25 cellular contexts compared by ENCODE assay signal in genomic region chr14:30587141-30587540, GRCh38. TPM values are rescaled to one million over a fixed set of nuclear protein-coding genes. Genes with fewer than 3 reads are reported as not detected.
DNase-seq lines count a peak whose midpoint lies in the region; ATAC-seq, FAIRE-seq and TF ChIP-seq lines count a peak whose summit lies in the region.
"Had no signal": no experiment of that assay in that cellular context is flagged by ENCODE, and none has a peak within 500 bp of the region (broad histone marks: within the 10 kb centered on the region; RNA-seq: fewer than 3 reads in every experiment).

No MANE protein-coding gene starts in this region.

- peaks cover 9% of the 10 kb centered on the region; the same call in 2 of the 3 replicates for H3K9me3 ChIP-seq in GM12878 (replicated peaks; ENCODE audit: control insufficient read depth, insufficient read depth, low read length)
- H3K9me3 ChIP-seq in smooth muscle cell (replicated peaks; ENCODE audit: low read depth), result no peaks in the 10 kb centered on the region

- H3F3A ChIP-seq in smooth muscle cell (ENCODE audit: low read depth), result no peaks in the 10 kb centered on the region

- TF ChIP-seq POLR2A in GM12878 (IDR thresholded peaks at IDR 0.05; ENCODE audit: low read depth, low read length), result no peak

- H3K79me2 ChIP-seq in GM12878 (ENCODE audit: control insufficient read depth, insufficient read depth, low read length), result peaks cover 15% of the 10 kb centered on the region
- peaks cover 43% of the 10 kb centered on the region for H3K79me2 ChIP-seq in smooth muscle cell (ENCODE audit: low read depth)

- POLR2A ChIA-PET in activated CD4-positive, alpha-beta T cell treated with anti-CD3 and anti-CD28 coated beads for 36 hours (lab: Charles Lee), result no interaction called here
- POLR2A ChIA-PET in GM12878 (lab: Charles Lee), result no interaction called here

- peak; percentile 44 for ATAC-seq in activated CD4-positive, alpha-beta T cell treated with anti-CD3 and anti-CD28 coated beads for 36 hours
- ATAC-seq in HG03442 (IDR thresholded peaks at IDR 0.05; ENCODE audit: unreplicated experiment), result peak; percentile 46
- peak; percentile 30; the same call in 2 of the 3 replicates for ATAC-seq in GM12878
- ATAC-seq in foreskin keratinocyte, result no peak
- ATAC-seq: GM23338 had no signal

- H2AFZ ChIP-seq in GM12878 (ENCODE audit: control insufficient read depth, low read depth, low read length), result no peak overlapping the region
- no peak overlapping the region for H2AFZ ChIP-seq in smooth muscle cell (ENCODE audit: low read depth)
- H2AFZ ChIP-seq: GM23338 had no signal

- BruUV-seq in GM12878 (replicated peaks; lab: Mats Ljungman, UMichigan), result no TSS peak

- H3K36me3 Mint-ChIP-seq in activated CD4-positive, alpha-beta T cell treated with anti-CD3 and anti-CD28 coated beads for 36 hours (ENCODE audit: low read depth), result peaks cover 55% of the 10 kb centered on the region

- no peak for TF ChIP-seq CTCF in GM12865 (IDR thresholded peaks at IDR 0.05; ENCODE audit: insufficient read depth, low read depth, low read length, missing control alignments)
- TF ChIP-seq CTCF in GM12878 (IDR thresholded peaks at IDR 0.05 in 2 of 3, conservative IDR thresholded peaks at IDR 0.05 in 1 of 3; ENCODE audit: control insufficient read depth in 2 of 3, extremely low read depth in 1 of 3, insufficient read depth in 1 of 3, low read depth in 3 of 3, low read length in 3 of 3), result no peak
- no peak for TF ChIP-seq CTCF in smooth muscle cell (IDR thresholded peaks at IDR 0.05; ENCODE audit: borderline replicate concordance, insufficient read depth, poor library complexity, severe bottlenecking)
- TF ChIP-seq CTCF in foreskin keratinocyte (conservative IDR thresholded peaks at IDR 0.05), result no peak

- no peak for FAIRE-seq in GM12878 (lab: Jason Lieb, UNC)
- FAIRE-seq: GM18507, GM19239, H54 had no signal

- H3K4me3 Mint-ChIP-seq in activated CD4-positive, alpha-beta T cell treated with anti-CD3 and anti-CD28 coated beads for 36 hours, result no peak overlapping the region
- H3K4me3 Mint-ChIP-seq: B cell; CD4-positive, CD25-positive, alpha-beta regulatory T cell; CD8-positive, alpha-beta memory T cell; GM23338; HFFc6 had no signal

- H3K4me1 Mint-ChIP-seq in activated CD4-positive, alpha-beta T cell treated with anti-CD3 and anti-CD28 coated beads for 36 hours, result peaks cover 9% of the 10 kb centered on the region
- H3K4me1 Mint-ChIP-seq: GM23338 had no signal

- H4K20me1 ChIP-seq in GM12878 (ENCODE audit: control insufficient read depth, insufficient read depth), result no peaks in the 10 kb centered on the region
- peaks cover 21% of the 10 kb centered on the region for H4K20me1 ChIP-seq in smooth muscle cell (ENCODE audit: low read depth)

- no peak for TF ChIP-seq EP300 in GM12878 (IDR thresholded peaks at IDR 0.05; ENCODE audit: borderline replicate concordance in 1 of 2, control insufficient read depth in 1 of 2, low read depth in 2 of 2, low read length in 2 of 2)

- no peaks in the 10 kb centered on the region for H3K4me1 ChIP-seq in GM12878 (ENCODE audit: control insufficient read depth, insufficient read depth, low read length)
- no peaks in the 10 kb centered on the region for H3K4me1 ChIP-seq in smooth muscle cell (ENCODE audit: low read depth)
- H3K4me1 ChIP-seq in foreskin keratinocyte, result no peaks in the 10 kb centered on the region
- H3K4me1 ChIP-seq: BLaER1, HAP-1 had no signal

- H3K9ac ChIP-seq in GM12878 (ENCODE audit: control insufficient read depth, insufficient read depth, low read length) (no peak overlapping the region), smooth muscle cell (ENCODE audit: low read depth) (no peak overlapping the region)
- H3K9ac ChIP-seq: BLaER1 had no signal

- H3K36me3 ChIP-seq in GM12878 (ENCODE audit: control insufficient read depth in 2 of 2, insufficient read depth in 2 of 2, low read length in 1 of 2) (peaks cover 4 to 27% of the 10 kb centered on the region in 2 experiments), smooth muscle cell (ENCODE audit: low read depth) (peaks cover 3% of the 10 kb centered on the region)

- no peak for TF ChIP-seq RAD21 in GM12878 (IDR thresholded peaks at IDR 0.05; ENCODE audit: insufficient read depth, low read depth, low read length)

- no peaks in the 10 kb centered on the region for H3K27me3 ChIP-seq in GM12878 (replicated peaks in 1 of 2; ENCODE audit: control insufficient read depth in 2 of 2, insufficient read depth in 2 of 2, low read length in 1 of 2)
- H3K27me3 ChIP-seq in smooth muscle cell (ENCODE audit: low read depth), result no peaks in the 10 kb centered on the region
- no peaks in the 10 kb centered on the region for H3K27me3 ChIP-seq in foreskin keratinocyte
- H3K27me3 ChIP-seq: BLaER1 had no signal

- CTCF ChIA-PET in activated CD4-positive, alpha-beta T cell treated with anti-CD3 and anti-CD28 coated beads for 36 hours (lab: Charles Lee), result no interaction called here
- CTCF ChIA-PET in GM12878 (lab: Yijun Ruan, JAX), result interaction anchor here (0.6 kb wide), 1 partner anchor 218 kb away, joined by 3 read pairs; no protein-coding TSS in a partner anchor

- no peak for DNase-seq in activated CD4-positive, alpha-beta T cell treated with anti-CD3 and anti-CD28 coated beads for 36 hours
- no peak for DNase-seq in activated CD4-positive, alpha-beta T cell treated with anti-CD3 and anti-CD28 coated beads, Interleukin-2, amount 50 U/mL, for 4 hours
- DNase-seq in GM12865 (ENCODE audit: low read depth) (peak; percentile 5), GM12878 (ENCODE audit: low read depth, low spot score) (no peak), NCI-H1092 (lab: John Stamatoyannopoulos, UW) (no peak), smooth muscle cell (lab: John Stamatoyannopoulos, UW; ENCODE audit: unreplicated experiment) (no peak), foreskin keratinocyte (no peak)
- DNase-seq: Calu3; CD4-positive, CD25-positive, alpha-beta regulatory T cell; CD8-positive, alpha-beta memory T cell; COR-L47; DMS53; DMS79 treated with DMSO at 0.1 percent for 48 hours; GF-D8; HFFc6 had no signal

- 43% methylated on average over 3 of the region's 3 CpGs for WGBS in GM12878 (ENCODE audit: insufficient coverage, insufficient replicate concordance, low lambda C conversion rate, missing lambda C conversion rate)
- WGBS in smooth muscle cell (ENCODE audit: low lambda C conversion rate), result 96% methylated on average over 3 of the region's 3 CpGs

- H3K4me2 ChIP-seq in GM12878 (ENCODE audit: control insufficient read depth, insufficient read depth) (no peak overlapping the region), smooth muscle cell (no peak overlapping the region)
- H3K4me2 ChIP-seq: BLaER1, GM23338 had no signal

- intact Hi-C loops in activated CD4-positive, alpha-beta T cell treated with anti-CD3 and anti-CD28 coated beads for 36 hours (cut with DNase I, micrococcal nuclease), result no loop called here
- intact Hi-C loops in GM12878 (cut with micrococcal nuclease; ENCODE audit: unreplicated experiment), result no loop called here

- H3K4me3 ChIP-seq in GM12865 (ENCODE audit: low read depth, low read length), result no peak overlapping the region
- H3K4me3 ChIP-seq in GM12878, result no peak overlapping the region
- no peak overlapping the region for H3K4me3 ChIP-seq in smooth muscle cell
- H3K4me3 ChIP-seq: BLaER1, GM23338, HAP-1 had no signal

- SMC1A ChIA-PET in GM12878 (lab: Charles Lee; ENCODE audit: uncharacterized antibody, unreplicated experiment), result interaction anchor here (1.3 kb wide), 1 partner anchor 16 kb away, joined by 3 read pairs; no protein-coding TSS in a partner anchor

- peaks cover 8% of the 10 kb centered on the region for H3K9me3 Mint-ChIP-seq in activated CD4-positive, alpha-beta T cell treated with anti-CD3 and anti-CD28 coated beads for 36 hours (ENCODE audit: low read depth)

- H3K27ac ChIP-seq in GM12878 (ENCODE audit: control insufficient read depth, insufficient read depth), result no peak overlapping the region
- H3K27ac ChIP-seq in smooth muscle cell (ENCODE audit: low read depth), result no peak overlapping the region
- H3K27ac ChIP-seq in foreskin keratinocyte, result no peak overlapping the region
- H3K27ac ChIP-seq: 22Rv1, BLaER1, C4-2B had no signal

- H3K27me3 Mint-ChIP-seq in activated CD4-positive, alpha-beta T cell treated with anti-CD3 and anti-CD28 coated beads for 36 hours, result no peaks in the 10 kb centered on the region
- H3K27me3 Mint-ChIP-seq: B cell; CD4-positive, CD25-positive, alpha-beta regulatory T cell; CD8-positive, alpha-beta memory T cell had no signal

- RAD21 ChIA-PET in GM12878 (lab: Charles Lee; ENCODE audit: unreplicated experiment), result no interaction called here

- no peak overlapping the region for H3K27ac Mint-ChIP-seq in activated CD4-positive, alpha-beta T cell treated with anti-CD3 and anti-CD28 coated beads for 36 hours
- H3K27ac Mint-ChIP-seq: B cell, GM23338, HFFc6 had no signal

- in situ Hi-C loops in GM12878 (cut with MboI), result no loop called here

RNA-seq across cellular contexts. Expression of gene G2E3, which starts 28.2 kb away (rescaled TPM):
- total RNA-seq in activated CD4-positive, alpha-beta T cell treated with anti-CD3 and anti-CD28 coated beads for 36 hours, result 10 to 100 TPM; 16.9 to 29.6 TPM
- 82.2 and 99.3 TPM in 2 replicates for total RNA-seq in GM12878 (2013; cell fraction: nucleolus; rRNA removed)
- total RNA-seq in GM12878 (2014; rRNA removed) (11.9 and 15.0 TPM in 2 replicates), GM12878 (2014; rRNA removed; fragmentation: Illumina TruSeq; extraction: Trizol) (19.7 and 20.4 TPM in 2 replicates), GM12878 (2021) (20.1 and 22.6 TPM in 2 replicates), smooth muscle cell (25.1 and 34.2 TPM in 2 replicates), foreskin keratinocyte (26.0 and 26.8 TPM in 2 replicates)
- polyA plus RNA-seq in GM12878 (2011; ENCODE audit: low read depth), result 2.9 TPM
- polyA plus RNA-seq in GM12878 (2011; rRNA removed) (24.2 and 43.6 TPM in 2 replicates), GM12878 (2014; fragmentation: Illumina TruSeq; extraction: Trizol) (16.1 and 19.3 TPM in 2 replicates), GM12878 (2014; fragmentation: Nextera tagmentation; extraction: Ambion mirVana) (10 to 100 TPM; 15.0 to 38.0 TPM), GM12878 (2014; rRNA removed) (8.8 and 10.0 TPM in 2 replicates), GM12878 (2016; fragmentation: Nextera tagmentation; extraction: Ambion mirVana) (10 to 100 TPM; 22.7 to 29.6 TPM), smooth muscle cell (15.0 and 15.2 TPM in 2 replicates), foreskin keratinocyte (5.2 and 5.8 TPM in 2 replicates)
- 5.2 and 7.4 TPM in 2 replicates for polyA plus RNA-seq in GM12878 (2011; cell fraction: cytosol; rRNA removed)
- polyA plus RNA-seq in GM12878 (2011; cell fraction: nucleus; rRNA removed), result 15.5 and 18.5 TPM in 2 replicates
- polyA plus RNA-seq in GM12878 (2012), result 5.1 and 8.2 TPM in 2 replicates
- polyA minus RNA-seq in GM12878 (2011; rRNA and poly(A)+ RNA removed), result 13.8 and 20.5 TPM in 2 replicates
- 9.2 and 11.6 TPM in 2 replicates for polyA minus RNA-seq in GM12878 (2011; cell fraction: cytosol; rRNA and poly(A)+ RNA removed)
- 18.5 and 31.0 TPM in 2 replicates for polyA minus RNA-seq in GM12878 (2011; cell fraction: nucleus; rRNA and poly(A)+ RNA removed)

RNA-seq across cellular contexts. Expression of gene SCFD1, which starts 35.0 kb away (rescaled TPM):
- total RNA-seq in activated CD4-positive, alpha-beta T cell treated with anti-CD3 and anti-CD28 coated beads for 36 hours, result 10 to 100 TPM; 47.5 to 55.3 TPM
- 313 and 317 TPM in 2 replicates for total RNA-seq in GM12878 (2013; cell fraction: nucleolus; rRNA removed)
- total RNA-seq in GM12878 (2014; rRNA removed) (65.7 and 84.8 TPM in 2 replicates), GM12878 (2014; rRNA removed; fragmentation: Illumina TruSeq; extraction: Trizol) (98.4 and 99.9 TPM in 2 replicates), GM12878 (2021) (57.5 and 62.4 TPM in 2 replicates), smooth muscle cell (102 and 138 TPM in 2 replicates), foreskin keratinocyte (70.4 and 71.6 TPM in 2 replicates)
- polyA plus RNA-seq in GM12878 (2011; ENCODE audit: low read depth), result 32.8 TPM
- polyA plus RNA-seq in GM12878 (2011; rRNA removed) (94.1 and 129 TPM in 2 replicates), GM12878 (2014; fragmentation: Illumina TruSeq; extraction: Trizol) (75.7 and 95.7 TPM in 2 replicates), GM12878 (2014; fragmentation: Nextera tagmentation; extraction: Ambion mirVana) (10 to 100 TPM; 72.5 to 89.2 TPM), GM12878 (2014; rRNA removed) (61.5 and 62.8 TPM in 2 replicates), GM12878 (2016; fragmentation: Nextera tagmentation; extraction: Ambion mirVana) (10 to 100 TPM; 96.1 to 97.6 TPM), smooth muscle cell (88.3 and 97.2 TPM in 2 replicates), foreskin keratinocyte (53.3 and 56.2 TPM in 2 replicates)
- polyA plus RNA-seq in GM12878 (2011; cell fraction: cytosol; rRNA removed), result 22.7 and 27.8 TPM in 2 replicates
- polyA plus RNA-seq in GM12878 (2011; cell fraction: nucleus; rRNA removed), result 43.0 and 49.1 TPM in 2 replicates
- polyA plus RNA-seq in GM12878 (2012), result 54.0 and 67.3 TPM in 2 replicates
- 48.3 and 88.1 TPM in 2 replicates for polyA minus RNA-seq in GM12878 (2011; rRNA and poly(A)+ RNA removed)
- polyA minus RNA-seq in GM12878 (2011; cell fraction: cytosol; rRNA and poly(A)+ RNA removed), result 16.4 and 19.9 TPM in 2 replicates
- 85.0 and 117 TPM in 2 replicates for polyA minus RNA-seq in GM12878 (2011; cell fraction: nucleus; rRNA and poly(A)+ RNA removed)
